2 cellular contexts compared by ENCODE assay signal in the genomic region with DNA sequence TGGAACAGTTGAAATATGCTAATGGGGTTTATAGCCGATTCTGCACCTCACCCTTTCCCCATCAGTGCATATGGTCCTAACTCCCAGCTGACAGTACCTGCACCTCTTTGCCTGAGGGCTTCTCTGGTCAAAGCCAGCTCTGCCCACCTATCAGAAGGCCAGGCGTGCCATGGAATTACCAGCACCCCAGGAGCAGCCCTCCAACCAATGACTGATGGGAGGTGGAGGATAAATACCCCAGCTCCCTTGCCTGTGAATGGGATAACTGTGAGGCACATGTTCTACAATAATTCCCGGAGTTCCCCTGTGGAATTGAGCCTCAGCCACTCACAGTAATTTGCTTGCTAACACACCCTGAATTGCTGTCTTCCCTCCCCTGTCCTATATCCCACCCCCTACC.
TF ChIP-seq lines count a peak whose summit lies in the region.

No MANE protein-coding gene starts in this region.

TF ChIP-seq in HEK293, 187 proteins besides CTCF, POLR2A, EP300 and RAD21:
- TF ChIP-seq, protein P1, sequence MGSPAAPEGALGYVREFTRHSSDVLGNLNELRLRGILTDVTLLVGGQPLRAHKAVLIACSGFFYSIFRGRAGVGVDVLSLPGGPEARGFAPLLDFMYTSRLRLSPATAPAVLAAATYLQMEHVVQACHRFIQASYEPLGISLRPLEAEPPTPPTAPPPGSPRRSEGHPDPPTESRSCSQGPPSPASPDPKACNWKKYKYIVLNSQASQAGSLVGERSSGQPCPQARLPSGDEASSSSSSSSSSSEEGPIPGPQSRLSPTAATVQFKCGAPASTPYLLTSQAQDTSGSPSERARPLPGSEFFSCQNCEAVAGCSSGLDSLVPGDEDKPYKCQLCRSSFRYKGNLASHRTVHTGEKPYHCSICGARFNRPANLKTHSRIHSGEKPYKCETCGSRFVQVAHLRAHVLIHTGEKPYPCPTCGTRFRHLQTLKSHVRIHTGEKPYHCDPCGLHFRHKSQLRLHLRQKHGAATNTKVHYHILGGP (tag by site-specific recombination; IDR thresholded peaks at IDR 0.05), result no peak
- peak; percentile 87 for TF ChIP-seq ZNF37A (tag by site-specific recombination; IDR thresholded peaks at IDR 0.05)

TF ChIP-seq in SK-N-SH, 30 proteins besides CTCF, POLR2A, EP300 and RAD21:
- TF ChIP-seq NFIC (IDR thresholded peaks at IDR 0.05; ENCODE audit: borderline replicate concordance), result no peak
- no peak for TF ChIP-seq JUND (IDR thresholded peaks at IDR 0.05)
- no peak for TF ChIP-seq YY1 (IDR thresholded peaks at IDR 0.05; ENCODE audit: low read depth)
- TF ChIP-seq, protein P2, sequence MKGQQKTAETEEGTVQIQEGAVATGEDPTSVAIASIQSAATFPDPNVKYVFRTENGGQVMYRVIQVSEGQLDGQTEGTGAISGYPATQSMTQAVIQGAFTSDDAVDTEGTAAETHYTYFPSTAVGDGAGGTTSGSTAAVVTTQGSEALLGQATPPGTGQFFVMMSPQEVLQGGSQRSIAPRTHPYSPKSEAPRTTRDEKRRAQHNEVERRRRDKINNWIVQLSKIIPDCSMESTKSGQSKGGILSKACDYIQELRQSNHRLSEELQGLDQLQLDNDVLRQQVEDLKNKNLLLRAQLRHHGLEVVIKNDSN (IDR thresholded peaks at IDR 0.05; ENCODE audit: borderline replicate concordance, low read depth), result no peak
